Comparison of ENCODE assay signal across 15 cellular contexts in genomic region chr1:228366062-228366850, GRCh38. TPM values are rescaled to one million over a fixed set of nuclear protein-coding genes. Genes with fewer than 3 reads are reported as not detected.
DNase-seq lines count a peak whose midpoint lies in the region; ATAC-seq and TF ChIP-seq lines count a peak whose summit lies in the region.
"Had no signal": no experiment of that assay in that cellular context is flagged by ENCODE, and none has a peak within 500 bp of the region (broad histone marks: within the 10 kb centered on the region; RNA-seq: fewer than 3 reads in every experiment).

No MANE protein-coding gene starts in this region.

- ATAC-seq in Right ventricle myocardium inferior (no peak), Right ventricle myocardium superior (ENCODE audit: poor library complexity) (no peak), left cardiac atrium (no peak), GM18511 (IDR thresholded peaks at IDR 0.05; ENCODE audit: unreplicated experiment) (no peak), HG03571 (IDR thresholded peaks at IDR 0.05; ENCODE audit: unreplicated experiment) (no peak), HG03439 (IDR thresholded peaks at IDR 0.05; ENCODE audit: unreplicated experiment) (no peak)

- intact Hi-C loops in Right ventricle myocardium inferior (cut with DNase I) = no loop called here
- intact Hi-C loops in Right ventricle myocardium superior (cut with DNase I) = no loop called here
- intact Hi-C loops in left cardiac atrium (cut with DNase I) = no loop called here
- intact Hi-C loops in ovary (cut with DNase I) = no loop called here

- peak; percentile 71 for DNase-seq in Right ventricle myocardium inferior (ENCODE audit: missing footprints)
- DNase-seq in Right ventricle myocardium superior = no peak
- DNase-seq in left cardiac atrium = peak; percentile 18
- peak in 3 of 5 donors; percentile 12 to 21 (median 19) for DNase-seq in ovary
- no peak for DNase-seq in dermis blood vessel endothelial cell
- DNase-seq: KBM-7, NCI-H1436 treated with DMSO at 0.1 percent for 48 hours, NCI-H226, NCI-H526 treated with DMSO at 0.1 percent for 48 hours, OCI-M1 had no signal

- no peak overlapping the region for H3K4me3 ChIP-seq in ovary

- no peaks in the 10 kb centered on the region for H3K9me3 ChIP-seq in ovary

- H3K27ac ChIP-seq in ovary = no peak overlapping the region
- H3K27ac ChIP-seq: HL-60, RWPE1 had no signal

- TF ChIP-seq EP300 in ovary (IDR thresholded peaks at IDR 0.05) = no peak

- no peaks in the 10 kb centered on the region for H3K4me1 ChIP-seq in ovary (ENCODE audit: insufficient read depth)

- TF ChIP-seq POLR2A in ovary (IDR thresholded peaks at IDR 0.05) = no peak

- H3K27me3 ChIP-seq in ovary = no peaks in the 10 kb centered on the region

- 76 to 87% (median 80%) methylated on average over 19 to 23 of the region's 23 CpGs for WGBS in ovary, 3 donors

- no peak for TF ChIP-seq CTCF in ovary (IDR thresholded peaks at IDR 0.05)

- no peaks in the 10 kb centered on the region for H3K36me3 ChIP-seq in ovary

RNA-seq across cellular contexts. Expression of gene TRIM11, which starts 40.4 kb away (rescaled TPM):
- total RNA-seq in Right ventricle myocardium inferior (7.7 TPM), Right ventricle myocardium superior (6.2 TPM), left cardiac atrium (1 to 10 TPM; 9.0 to 9.5 TPM), ovary (10 to 100 TPM; 15.2 to 24.1 (median 20.0) TPM), dermis blood vessel endothelial cell (19.4 and 20.1 TPM in 2 replicates)
- 10 to 100 TPM in 1 of 2 donors, 1 to 10 TPM in 1; 2.4 to 10.3 TPM for polyA plus RNA-seq in ovary

RNA-seq across cellular contexts. Expression of gene TRIM17, which starts 50.4 kb away (rescaled TPM):
- total RNA-seq in Right ventricle myocardium inferior (0.38 TPM), Right ventricle myocardium superior (0.32 TPM), left cardiac atrium (under 1 TPM; 0.42 to 0.88 TPM), ovary (1 to 10 TPM; 1.7 to 10.0 (median 3.1) TPM), dermis blood vessel endothelial cell (not detected in 2 replicates)
- polyA plus RNA-seq in ovary = 1 to 10 TPM in 1 of 2 donors, under 1 TPM in 1; 0.72 to 1.4 TPM

Comparison
In these comparisons a context has a peak if more than half of its experiments do, and no peak if none do; other contexts are left out.
1. DNase-seq: peak in Right ventricle myocardium inferior (single experiment), left cardiac atrium (single experiment) and ovary (3 of 5); none in Right ventricle myocardium superior (single experiment) and dermis blood vessel endothelial cell (single experiment).